2 cellular contexts compared by ENCODE assay signal in the genomic region with DNA sequence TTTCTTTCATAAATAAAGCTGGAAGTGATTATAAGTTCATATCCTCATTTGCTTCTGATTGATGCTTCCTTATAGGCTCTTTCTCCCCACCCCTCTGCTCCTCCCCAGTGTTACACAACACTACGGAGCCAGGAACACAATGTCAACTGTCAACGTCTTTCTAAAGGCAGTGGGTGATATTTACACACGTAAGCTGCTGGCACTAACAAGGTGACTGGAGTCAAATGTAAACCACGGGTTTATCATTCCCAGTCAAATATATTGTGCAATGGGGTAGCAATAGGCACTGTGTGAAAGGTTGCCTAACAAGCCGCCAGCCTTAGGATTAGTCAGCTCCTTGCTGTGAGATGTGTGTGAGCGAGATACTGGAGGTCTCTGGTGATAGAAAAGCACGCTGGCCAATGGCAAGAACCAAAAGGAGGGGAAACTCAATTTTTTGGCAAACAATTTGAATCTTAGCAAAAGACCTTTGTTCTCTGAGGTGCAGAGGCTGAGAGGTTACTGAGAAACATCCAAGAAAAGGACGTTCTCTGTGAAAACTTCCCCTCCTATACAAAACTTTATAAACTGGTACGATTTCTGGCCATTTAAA.
TF ChIP-seq lines count a peak whose summit lies in the region.

No MANE protein-coding gene starts in this region.

TF ChIP-seq in GM12878, 131 proteins besides CTCF, POLR2A, EP300 and RAD21:
- TF ChIP-seq TCF7 (IDR thresholded peaks at IDR 0.05; ENCODE audit: borderline replicate concordance), result peak; percentile 24; the same call in 1 of the 2 replicates
- TF ChIP-seq, protein P1, sequence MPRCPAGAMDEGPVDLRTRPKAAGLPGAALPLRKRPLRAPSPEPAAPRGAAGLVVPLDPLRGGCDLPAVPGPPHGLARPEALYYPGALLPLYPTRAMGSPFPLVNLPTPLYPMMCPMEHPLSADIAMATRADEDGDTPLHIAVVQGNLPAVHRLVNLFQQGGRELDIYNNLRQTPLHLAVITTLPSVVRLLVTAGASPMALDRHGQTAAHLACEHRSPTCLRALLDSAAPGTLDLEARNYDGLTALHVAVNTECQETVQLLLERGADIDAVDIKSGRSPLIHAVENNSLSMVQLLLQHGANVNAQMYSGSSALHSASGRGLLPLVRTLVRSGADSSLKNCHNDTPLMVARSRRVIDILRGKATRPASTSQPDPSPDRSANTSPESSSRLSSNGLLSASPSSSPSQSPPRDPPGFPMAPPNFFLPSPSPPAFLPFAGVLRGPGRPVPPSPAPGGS (IDR thresholded peaks at IDR 0.05; ENCODE audit: borderline replicate concordance, insufficient read depth, low read depth, low read length, poor library complexity, severe bottlenecking), result peak; percentile 61
- TF ChIP-seq FOXK2 (IDR thresholded peaks at IDR 0.05), result peak; percentile 50; the same call in 1 of the 2 replicates
- no peak for TF ChIP-seq RB1 (IDR thresholded peaks at IDR 0.05; ENCODE audit: borderline replicate concordance)

TF ChIP-seq in SK-N-SH, 30 proteins besides CTCF, POLR2A, EP300 and RAD21:
- no peak for TF ChIP-seq FOXJ3 (CRISPR knock-in tag; IDR thresholded peaks at IDR 0.05)
- TF ChIP-seq GABPA (IDR thresholded peaks at IDR 0.05; ENCODE audit: low read depth), result no peak
- no peak for TF ChIP-seq EZH2phosphoT487 (IDR thresholded peaks at IDR 0.05; ENCODE audit: borderline replicate concordance, low read depth)
- TF ChIP-seq TAF1 (IDR thresholded peaks at IDR 0.05; ENCODE audit: borderline replicate concordance, low read depth, low read length), result no peak
- no peak for TF ChIP-seq ELF1 (IDR thresholded peaks at IDR 0.05)
- TF ChIP-seq, protein P2, sequence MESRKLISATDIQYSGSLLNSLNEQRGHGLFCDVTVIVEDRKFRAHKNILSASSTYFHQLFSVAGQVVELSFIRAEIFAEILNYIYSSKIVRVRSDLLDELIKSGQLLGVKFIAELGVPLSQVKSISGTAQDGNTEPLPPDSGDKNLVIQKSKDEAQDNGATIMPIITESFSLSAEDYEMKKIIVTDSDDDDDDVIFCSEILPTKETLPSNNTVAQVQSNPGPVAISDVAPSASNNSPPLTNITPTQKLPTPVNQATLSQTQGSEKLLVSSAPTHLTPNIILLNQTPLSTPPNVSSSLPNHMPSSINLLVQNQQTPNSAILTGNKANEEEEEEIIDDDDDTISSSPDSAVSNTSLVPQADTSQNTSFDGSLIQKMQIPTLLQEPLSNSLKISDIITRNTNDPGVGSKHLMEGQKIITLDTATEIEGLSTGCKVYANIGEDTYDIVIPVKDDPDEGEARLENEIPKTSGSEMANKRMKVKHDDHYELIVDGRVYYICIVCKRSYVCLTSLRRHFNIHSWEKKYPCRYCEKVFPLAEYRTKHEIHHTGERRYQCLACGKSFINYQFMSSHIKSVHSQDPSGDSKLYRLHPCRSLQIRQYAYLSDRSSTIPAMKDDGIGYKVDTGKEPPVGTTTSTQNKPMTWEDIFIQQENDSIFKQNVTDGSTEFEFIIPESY (IDR thresholded peaks at IDR 0.05; ENCODE audit: borderline replicate concordance, low read depth), result no peak
- no peak for TF ChIP-seq MXI1 (IDR thresholded peaks at IDR 0.05; ENCODE audit: low read depth, low read length)
- TF ChIP-seq, protein P3, sequence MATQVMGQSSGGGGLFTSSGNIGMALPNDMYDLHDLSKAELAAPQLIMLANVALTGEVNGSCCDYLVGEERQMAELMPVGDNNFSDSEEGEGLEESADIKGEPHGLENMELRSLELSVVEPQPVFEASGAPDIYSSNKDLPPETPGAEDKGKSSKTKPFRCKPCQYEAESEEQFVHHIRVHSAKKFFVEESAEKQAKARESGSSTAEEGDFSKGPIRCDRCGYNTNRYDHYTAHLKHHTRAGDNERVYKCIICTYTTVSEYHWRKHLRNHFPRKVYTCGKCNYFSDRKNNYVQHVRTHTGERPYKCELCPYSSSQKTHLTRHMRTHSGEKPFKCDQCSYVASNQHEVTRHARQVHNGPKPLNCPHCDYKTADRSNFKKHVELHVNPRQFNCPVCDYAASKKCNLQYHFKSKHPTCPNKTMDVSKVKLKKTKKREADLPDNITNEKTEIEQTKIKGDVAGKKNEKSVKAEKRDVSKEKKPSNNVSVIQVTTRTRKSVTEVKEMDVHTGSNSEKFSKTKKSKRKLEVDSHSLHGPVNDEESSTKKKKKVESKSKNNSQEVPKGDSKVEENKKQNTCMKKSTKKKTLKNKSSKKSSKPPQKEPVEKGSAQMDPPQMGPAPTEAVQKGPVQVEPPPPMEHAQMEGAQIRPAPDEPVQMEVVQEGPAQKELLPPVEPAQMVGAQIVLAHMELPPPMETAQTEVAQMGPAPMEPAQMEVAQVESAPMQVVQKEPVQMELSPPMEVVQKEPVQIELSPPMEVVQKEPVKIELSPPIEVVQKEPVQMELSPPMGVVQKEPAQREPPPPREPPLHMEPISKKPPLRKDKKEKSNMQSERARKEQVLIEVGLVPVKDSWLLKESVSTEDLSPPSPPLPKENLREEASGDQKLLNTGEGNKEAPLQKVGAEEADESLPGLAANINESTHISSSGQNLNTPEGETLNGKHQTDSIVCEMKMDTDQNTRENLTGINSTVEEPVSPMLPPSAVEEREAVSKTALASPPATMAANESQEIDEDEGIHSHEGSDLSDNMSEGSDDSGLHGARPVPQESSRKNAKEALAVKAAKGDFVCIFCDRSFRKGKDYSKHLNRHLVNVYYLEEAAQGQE (IDR thresholded peaks at IDR 0.05; ENCODE audit: low read depth, low read length), result no peak
- no peak for TF ChIP-seq CHD2 (IDR thresholded peaks at IDR 0.05; ENCODE audit: low read length, partially characterized antibody)
- TF ChIP-seq, protein P4, sequence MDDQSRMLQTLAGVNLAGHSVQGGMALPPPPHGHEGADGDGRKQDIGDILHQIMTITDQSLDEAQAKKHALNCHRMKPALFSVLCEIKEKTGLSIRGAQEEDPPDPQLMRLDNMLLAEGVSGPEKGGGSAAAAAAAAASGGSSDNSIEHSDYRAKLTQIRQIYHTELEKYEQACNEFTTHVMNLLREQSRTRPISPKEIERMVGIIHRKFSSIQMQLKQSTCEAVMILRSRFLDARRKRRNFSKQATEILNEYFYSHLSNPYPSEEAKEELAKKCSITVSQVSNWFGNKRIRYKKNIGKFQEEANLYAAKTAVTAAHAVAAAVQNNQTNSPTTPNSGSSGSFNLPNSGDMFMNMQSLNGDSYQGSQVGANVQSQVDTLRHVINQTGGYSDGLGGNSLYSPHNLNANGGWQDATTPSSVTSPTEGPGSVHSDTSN (IDR thresholded peaks at IDR 0.05), result no peak
- TF ChIP-seq, protein P5, sequence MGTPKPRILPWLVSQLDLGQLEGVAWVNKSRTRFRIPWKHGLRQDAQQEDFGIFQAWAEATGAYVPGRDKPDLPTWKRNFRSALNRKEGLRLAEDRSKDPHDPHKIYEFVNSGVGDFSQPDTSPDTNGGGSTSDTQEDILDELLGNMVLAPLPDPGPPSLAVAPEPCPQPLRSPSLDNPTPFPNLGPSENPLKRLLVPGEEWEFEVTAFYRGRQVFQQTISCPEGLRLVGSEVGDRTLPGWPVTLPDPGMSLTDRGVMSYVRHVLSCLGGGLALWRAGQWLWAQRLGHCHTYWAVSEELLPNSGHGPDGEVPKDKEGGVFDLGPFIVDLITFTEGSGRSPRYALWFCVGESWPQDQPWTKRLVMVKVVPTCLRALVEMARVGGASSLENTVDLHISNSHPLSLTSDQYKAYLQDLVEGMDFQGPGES (IDR thresholded peaks at IDR 0.05; ENCODE audit: low read depth, low read length), result no peak
- TF ChIP-seq GATA2 (CRISPR knock-in tag; IDR thresholded peaks at IDR 0.05), result no peak
- TF ChIP-seq, protein P6, sequence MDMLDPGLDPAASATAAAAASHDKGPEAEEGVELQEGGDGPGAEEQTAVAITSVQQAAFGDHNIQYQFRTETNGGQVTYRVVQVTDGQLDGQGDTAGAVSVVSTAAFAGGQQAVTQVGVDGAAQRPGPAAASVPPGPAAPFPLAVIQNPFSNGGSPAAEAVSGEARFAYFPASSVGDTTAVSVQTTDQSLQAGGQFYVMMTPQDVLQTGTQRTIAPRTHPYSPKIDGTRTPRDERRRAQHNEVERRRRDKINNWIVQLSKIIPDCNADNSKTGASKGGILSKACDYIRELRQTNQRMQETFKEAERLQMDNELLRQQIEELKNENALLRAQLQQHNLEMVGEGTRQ (IDR thresholded peaks at IDR 0.05; ENCODE audit: borderline replicate concordance, low read depth, low read length), result no peak
- no peak for TF ChIP-seq SIN3A (IDR thresholded peaks at IDR 0.05; ENCODE audit: borderline replicate concordance, low read depth, low read length)
- TF ChIP-seq TEAD4 (IDR thresholded peaks at IDR 0.05; ENCODE audit: borderline replicate concordance, insufficient read depth), result no peak
- no peak for TF ChIP-seq FOSL2 (IDR thresholded peaks at IDR 0.05; ENCODE audit: borderline replicate concordance, low read depth)
- no peak for TF ChIP-seq POLR2AphosphoS5 (IDR thresholded peaks at IDR 0.05; ENCODE audit: low read depth, low read length)
TF ChIP-seq in SK-N-SH: peak in this region for 0.
